Comparison of ENCODE assay signal across 23 cellular contexts in the genomic region with DNA sequence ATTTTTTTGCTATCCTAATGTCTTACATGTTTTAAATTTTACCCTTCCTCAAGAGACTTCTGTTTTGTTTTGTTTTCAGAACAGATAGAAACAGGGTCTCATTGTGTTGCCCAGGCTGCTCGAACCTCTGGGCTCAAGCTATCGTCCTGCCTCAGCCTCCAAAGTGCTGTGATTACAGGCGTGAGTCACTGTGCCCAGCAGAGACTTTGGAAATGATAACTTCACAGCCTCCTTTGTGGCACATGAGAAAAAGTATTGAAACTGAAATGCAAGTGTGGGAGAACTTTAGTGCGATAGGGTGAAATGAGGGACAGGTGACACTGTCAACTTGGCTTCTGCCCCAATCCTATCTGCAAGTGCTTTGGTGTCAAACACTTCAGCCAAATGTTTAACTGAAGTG. TPM values are rescaled to one million over a fixed set of nuclear protein-coding genes. Genes with fewer than 3 reads are reported as not detected.
DNase-seq lines count a peak whose midpoint lies in the region; ATAC-seq, FAIRE-seq and TF ChIP-seq lines count a peak whose summit lies in the region.
"Had no signal": no experiment of that assay in that cellular context is flagged by ENCODE, and none has a peak within 500 bp of the region (broad histone marks: within the 10 kb centered on the region; RNA-seq: fewer than 3 reads in every experiment).

No MANE protein-coding gene starts in this region.

- no peak overlapping the region for H3K4me3 ChIP-seq in small intestine (ENCODE audit: low read depth in 1 of 2, low read length in 2 of 2)
- H3K4me3 ChIP-seq: A549, K562, Peyer's patch had no signal

- H3K27me3 Mint-ChIP-seq in activated CD8-positive, alpha-beta T cell treated with anti-CD3 and anti-CD28 coated beads for 36 hours = no peaks in the 10 kb centered on the region
- H3K27me3 Mint-ChIP-seq in activated CD8-positive, alpha-beta T cell treated with anti-CD3 and anti-CD28 coated beads, Interleukin-2, amount 10 ng/mL, durations not matched to agents 7 days and 5 days (ENCODE audit: low read depth) = no peaks in the 10 kb centered on the region
- H3K27me3 Mint-ChIP-seq in activated naive CD8-positive, alpha-beta T cell treated with anti-CD3 and anti-CD28 coated beads for 36 hours = no peaks in the 10 kb centered on the region
- H3K27me3 Mint-ChIP-seq in mesothelial cell of epicardium (ENCODE audit: low read depth) = no peaks in the 10 kb centered on the region

- POLR2A ChIA-PET in activated CD8-positive, alpha-beta T cell treated with anti-CD3 and anti-CD28 coated beads for 36 hours (lab: Charles Lee) = interaction anchor here (0.9 to 1.1 kb wide), 2 partner anchors 78 to 133 kb away, joined by 3 read pairs; no protein-coding TSS in a partner anchor
- POLR2A ChIA-PET in activated CD8-positive, alpha-beta T cell treated with anti-CD3 and anti-CD28 coated beads, Interleukin-2, amount 10 ng/mL, durations not matched to agents 7 days and 5 days (lab: Charles Lee) = no interaction called here

- H3K27me3 ChIP-seq in small intestine (ENCODE audit: control insufficient read depth in 2 of 2, insufficient read depth in 2 of 2, low read length in 2 of 2) = no peaks in the 10 kb centered on the region
- H3K27me3 ChIP-seq: BE2C, Peyer's patch had no signal

- FAIRE-seq in small intestine (lab: Jason Lieb, UNC) = no peak
- FAIRE-seq: A549, HepG2, K562 had no signal

- no peak for TF ChIP-seq CTCF in activated CD8-positive, alpha-beta T cell treated with anti-CD3 and anti-CD28 coated beads for 36 hours (IDR thresholded peaks at IDR 0.05)
- TF ChIP-seq CTCF in mesothelial cell of epicardium (IDR thresholded peaks at IDR 0.05; ENCODE audit: unreplicated experiment) = no peak

- no peak overlapping the region for H3K27ac ChIP-seq in small intestine (ENCODE audit: low read depth in 1 of 2, low read length in 1 of 2)
- H3K27ac ChIP-seq: A549, HL-60, Peyer's patch had no signal

- peaks cover 42% of the 10 kb centered on the region for H3K36me3 Mint-ChIP-seq in activated CD8-positive, alpha-beta T cell treated with anti-CD3 and anti-CD28 coated beads for 36 hours (ENCODE audit: low read depth)
- H3K36me3 Mint-ChIP-seq in activated CD8-positive, alpha-beta T cell treated with anti-CD3 and anti-CD28 coated beads, Interleukin-2, amount 10 ng/mL, durations not matched to agents 7 days and 5 days (ENCODE audit: low read depth) = peaks cover 57% of the 10 kb centered on the region
- H3K36me3 Mint-ChIP-seq in activated naive CD8-positive, alpha-beta T cell treated with anti-CD3 and anti-CD28 coated beads for 36 hours = peaks cover 49% of the 10 kb centered on the region
- H3K36me3 Mint-ChIP-seq in mesothelial cell of epicardium = peaks cover 50% of the 10 kb centered on the region
- H3K36me3 Mint-ChIP-seq in stimulated activated effector memory CD8-positive, alpha-beta T cell treated with anti-CD3 and anti-CD28 coated beads, Interleukin-12 subunit alpha, Interleukin-12 subunit beta, amount 100 ng/mL, for 72 hours = peaks cover 96% of the 10 kb centered on the region

- DNase-seq in activated CD8-positive, alpha-beta T cell treated with anti-CD3 and anti-CD28 coated beads for 36 hours = no peak
- DNase-seq in activated CD8-positive, alpha-beta T cell treated with anti-CD3 and anti-CD28 coated beads, Interleukin-2, amount 10 ng/mL, durations not matched to agents 7 days and 5 days = no peak
- peak; percentile 30 for DNase-seq in stimulated activated CD4-positive, alpha-beta T cell treated with anti-CD3 and anti-CD28 coated beads, Interleukin-15, amount 100 ng/mL, for 24 hours
- no peak for DNase-seq in stimulated activated CD4-positive, alpha-beta T cell treated with anti-CD3 and anti-CD28 coated beads, Interleukin-2, amount 100 ng/mL, for 24 hours
- no peak for DNase-seq in activated naive CD8-positive, alpha-beta T cell treated with anti-CD3 and anti-CD28 coated beads for 36 hours
- DNase-seq in small intestine (no peak), mesothelial cell of epicardium (ENCODE audit: low spot score in 2 of 2, unreplicated experiment in 2 of 2) (no peak)
- DNase-seq in stimulated activated effector memory CD8-positive, alpha-beta T cell treated with anti-CD3 and anti-CD28 coated beads, Interleukin-12 subunit alpha, Interleukin-12 subunit beta, amount 100 ng/mL, for 72 hours (ENCODE audit: low spot score in 2 of 2) = no peak
- DNase-seq: BE2C, DMS79, GOT3, HCEC 1CT, NCI-H1105, NCI-H146, NCI-H2029, NCI-H2227 treated with DMSO at 0.1 percent for 48 hours, NCI-H510A, Peyer's patch had no signal

- H3K9me3 ChIP-seq in small intestine (ENCODE audit: control insufficient read depth, low read depth) = no peaks in the 10 kb centered on the region
- H3K9me3 ChIP-seq: A549, BE2C, Peyer's patch had no signal

- peak overlapping the region; percentile 41 for H3K27ac Mint-ChIP-seq in activated CD8-positive, alpha-beta T cell treated with anti-CD3 and anti-CD28 coated beads for 36 hours
- H3K27ac Mint-ChIP-seq in activated CD8-positive, alpha-beta T cell treated with anti-CD3 and anti-CD28 coated beads, Interleukin-2, amount 10 ng/mL, durations not matched to agents 7 days and 5 days = no peak overlapping the region
- peak overlapping the region; percentile 38 for H3K27ac Mint-ChIP-seq in activated naive CD8-positive, alpha-beta T cell treated with anti-CD3 and anti-CD28 coated beads for 36 hours
- H3K27ac Mint-ChIP-seq in mesothelial cell of epicardium = no peak overlapping the region
- no peak overlapping the region for H3K27ac Mint-ChIP-seq in stimulated activated effector memory CD8-positive, alpha-beta T cell treated with anti-CD3 and anti-CD28 coated beads, Interleukin-12 subunit alpha, Interleukin-12 subunit beta, amount 100 ng/mL, for 72 hours

- CTCF ChIA-PET in activated CD8-positive, alpha-beta T cell treated with anti-CD3 and anti-CD28 coated beads for 36 hours (lab: Charles Lee) = interaction anchor here (0.5 kb wide), 1 partner anchor 14 kb away, joined by 3 read pairs; no protein-coding TSS in a partner anchor
- CTCF ChIA-PET in activated CD8-positive, alpha-beta T cell treated with anti-CD3 and anti-CD28 coated beads, Interleukin-2, amount 10 ng/mL, durations not matched to agents 7 days and 5 days (lab: Charles Lee) = no interaction called here

- no peak overlapping the region for H3K4me3 Mint-ChIP-seq in activated CD8-positive, alpha-beta T cell treated with anti-CD3 and anti-CD28 coated beads for 36 hours
- H3K4me3 Mint-ChIP-seq in activated CD8-positive, alpha-beta T cell treated with anti-CD3 and anti-CD28 coated beads, Interleukin-2, amount 10 ng/mL, durations not matched to agents 7 days and 5 days = no peak overlapping the region
- H3K4me3 Mint-ChIP-seq in activated naive CD8-positive, alpha-beta T cell treated with anti-CD3 and anti-CD28 coated beads for 36 hours = no peak overlapping the region
- H3K4me3 Mint-ChIP-seq in mesothelial cell of epicardium = no peak overlapping the region
- H3K4me3 Mint-ChIP-seq in stimulated activated effector memory CD8-positive, alpha-beta T cell treated with anti-CD3 and anti-CD28 coated beads, Interleukin-12 subunit alpha, Interleukin-12 subunit beta, amount 100 ng/mL, for 72 hours = no peak overlapping the region

- no peaks in the 10 kb centered on the region for H3K9me3 Mint-ChIP-seq in activated CD8-positive, alpha-beta T cell treated with anti-CD3 and anti-CD28 coated beads for 36 hours
- no peaks in the 10 kb centered on the region for H3K9me3 Mint-ChIP-seq in activated CD8-positive, alpha-beta T cell treated with anti-CD3 and anti-CD28 coated beads, Interleukin-2, amount 10 ng/mL, durations not matched to agents 7 days and 5 days (ENCODE audit: insufficient read depth)
- H3K9me3 Mint-ChIP-seq in activated naive CD8-positive, alpha-beta T cell treated with anti-CD3 and anti-CD28 coated beads for 36 hours = no peaks in the 10 kb centered on the region
- no peaks in the 10 kb centered on the region for H3K9me3 Mint-ChIP-seq in mesothelial cell of epicardium
- no peaks in the 10 kb centered on the region for H3K9me3 Mint-ChIP-seq in stimulated activated effector memory CD8-positive, alpha-beta T cell treated with anti-CD3 and anti-CD28 coated beads, Interleukin-12 subunit alpha, Interleukin-12 subunit beta, amount 100 ng/mL, for 72 hours

- H3K4me1 Mint-ChIP-seq in activated CD8-positive, alpha-beta T cell treated with anti-CD3 and anti-CD28 coated beads for 36 hours (ENCODE audit: low read depth) = peaks cover 40% of the 10 kb centered on the region
- H3K4me1 Mint-ChIP-seq in activated CD8-positive, alpha-beta T cell treated with anti-CD3 and anti-CD28 coated beads, Interleukin-2, amount 10 ng/mL, durations not matched to agents 7 days and 5 days (ENCODE audit: low read depth) = peaks cover 11% of the 10 kb centered on the region
- peaks cover 31% of the 10 kb centered on the region for H3K4me1 Mint-ChIP-seq in activated naive CD8-positive, alpha-beta T cell treated with anti-CD3 and anti-CD28 coated beads for 36 hours
- H3K4me1 Mint-ChIP-seq in mesothelial cell of epicardium = peaks cover 20% of the 10 kb centered on the region
- peaks cover 20% of the 10 kb centered on the region for H3K4me1 Mint-ChIP-seq in stimulated activated effector memory CD8-positive, alpha-beta T cell treated with anti-CD3 and anti-CD28 coated beads, Interleukin-12 subunit alpha, Interleukin-12 subunit beta, amount 100 ng/mL, for 72 hours

- intact Hi-C loops in activated CD8-positive, alpha-beta T cell treated with anti-CD3 and anti-CD28 coated beads for 36 hours (cut with micrococcal nuclease) = no loop called here

- WGBS in small intestine, 3 donors = 90 to 94% (median 91%) methylated on average over 4 of the region's 4 CpGs

- H3K36me3 ChIP-seq in small intestine (ENCODE audit: control insufficient read depth in 2 of 2, insufficient read depth in 2 of 2, low read length in 2 of 2) = peaks cover 15 to 16% of the 10 kb centered on the region in 2 donors

- ATAC-seq in activated CD8-positive, alpha-beta T cell treated with anti-CD3 and anti-CD28 coated beads for 36 hours = peak; percentile 6
- ATAC-seq in activated CD8-positive, alpha-beta T cell treated with anti-CD3 and anti-CD28 coated beads, Interleukin-2, amount 10 ng/mL, durations not matched to agents 7 days and 5 days = no peak
- no peak for ATAC-seq in stimulated activated effector memory CD8-positive, alpha-beta T cell treated with anti-CD3 and anti-CD28 coated beads, Interleukin-12 subunit alpha, Interleukin-12 subunit beta, amount 100 ng/mL, for 72 hours
- ATAC-seq: A549, HepG2, K562 had no signal

- no peaks in the 10 kb centered on the region for H3K4me1 ChIP-seq in small intestine (ENCODE audit: control insufficient read depth in 2 of 2, insufficient read depth in 1 of 2, low read depth in 1 of 2, low read length in 1 of 2)
- H3K4me1 ChIP-seq: A549, Peyer's patch had no signal

RNA-seq across cellular contexts. Expression of gene IRF5, which starts 21.6 kb away (rescaled TPM):
- total RNA-seq in activated CD8-positive, alpha-beta T cell treated with anti-CD3 and anti-CD28 coated beads for 36 hours = 1 to 10 TPM; 6.5 to 7.7 TPM
- total RNA-seq in activated CD8-positive, alpha-beta T cell treated with anti-CD3 and anti-CD28 coated beads, Interleukin-2, amount 10 ng/mL, durations not matched to agents 7 days and 5 days = 1 to 10 TPM; 7.4 to 8.0 TPM
- 1 to 10 TPM; 3.8 to 4.0 TPM for total RNA-seq in activated naive CD8-positive, alpha-beta T cell treated with anti-CD3 and anti-CD28 coated beads for 36 hours
- polyA plus RNA-seq in small intestine = 10 to 100 TPM in 1 of 3 donors, 1 to 10 TPM in 2; 3.3 to 17.3 (median 6.0) TPM
- 0.51 to 0.90 TPM (median 0.56 TPM) in 3 replicates for total RNA-seq in mesothelial cell of epicardium
- polyA plus RNA-seq: K562 had no signal

RNA-seq across cellular contexts. Expression of gene KCP, which starts 48.8 kb away (rescaled TPM):
- not detected for total RNA-seq in activated CD8-positive, alpha-beta T cell treated with anti-CD3 and anti-CD28 coated beads for 36 hours
- under 1 TPM in 1 of 2 experiments, not detected in 1; 0.21 TPM for total RNA-seq in activated CD8-positive, alpha-beta T cell treated with anti-CD3 and anti-CD28 coated beads, Interleukin-2, amount 10 ng/mL, durations not matched to agents 7 days and 5 days
- total RNA-seq in activated naive CD8-positive, alpha-beta T cell treated with anti-CD3 and anti-CD28 coated beads for 36 hours = under 1 TPM; 0.10 to 0.14 TPM
- 1 to 10 TPM in 2 of 3 donors, under 1 TPM in 1; 0.52 to 5.1 (median 2.7) TPM for polyA plus RNA-seq in small intestine
- total RNA-seq in mesothelial cell of epicardium = 19.8 to 23.7 TPM (median 22.5 TPM) in 3 replicates
- total RNA-seq: LHCN-M2 had no signal

Comparison
In these comparisons a context has a peak if more than half of its experiments do, and no peak if none do; other contexts are left out.
1. H3K27ac Mint-ChIP-seq: peak in activated CD8-positive, alpha-beta T cell treated with anti-CD3 and anti-CD28 coated beads for 36 hours (single experiment) and activated naive CD8-positive, alpha-beta T cell treated with anti-CD3 and anti-CD28 coated beads for 36 hours (single experiment); none in activated CD8-positive, alpha-beta T cell treated with anti-CD3 and anti-CD28 coated beads, Interleukin-2, amount 10 ng/mL, durations not matched to agents 7 days and 5 days (single experiment), mesothelial cell of epicardium (single experiment) and stimulated activated effector memory CD8-positive, alpha-beta T cell treated with anti-CD3 and anti-CD28 coated beads, Interleukin-12 subunit alpha, Interleukin-12 subunit beta, amount 100 ng/mL, for 72 hours (single experiment).
2. RNA of gene KCP, which starts 48.8 kb away (total RNA-seq): 19.8 to 23.7 TPM in mesothelial cell of epicardium; 0.21 TPM in activated CD8-positive, alpha-beta T cell treated with anti-CD3 and anti-CD28 coated beads, Interleukin-2, amount 10 ng/mL, durations not matched to agents 7 days and 5 days, 0.10 to 0.14 TPM in activated naive CD8-positive, alpha-beta T cell treated with anti-CD3 and anti-CD28 coated beads for 36 hours and not detected in activated CD8-positive, alpha-beta T cell treated with anti-CD3 and anti-CD28 coated beads for 36 hours; every median in the first group is over 10 times any median in the second.